In genomic region chr6:46848684-46849360, GRCh38 we compare ENCODE assay signal across 8 cellular contexts. TPM values are rescaled to one million over a fixed set of nuclear protein-coding genes. Genes with fewer than 3 reads are reported as not detected.
DNase-seq lines count a peak whose midpoint lies in the region; ATAC-seq and TF ChIP-seq lines count a peak whose summit lies in the region.

No MANE protein-coding gene starts in this region.

- no peak overlapping the region for H3K27ac Mint-ChIP-seq in CD8-positive, alpha-beta memory T cell
- H3K27ac Mint-ChIP-seq in naive thymus-derived CD8-positive, alpha-beta T cell = peak overlapping the region in 3 of 10 donors; percentile 65 to 74 (median 68)
- H3K27ac Mint-ChIP-seq in stimulated activated memory B cell treated with anti-CD40 and anti-IgM and Interleukin-4, amounts not matched to agents 10 μg/mL and 1 μg/mL and 100 μg/mL, for 72 hours = no peak overlapping the region

- no peak overlapping the region for H3K4me3 ChIP-seq in CD8-positive, alpha-beta memory T cell (ENCODE audit: low read length)
- H3K4me3 ChIP-seq in fibroblast of lung (replicated peaks in 1 of 4; ENCODE audit: control extremely low read depth in 1 of 4, insufficient read depth in 1 of 4, low read depth in 3 of 4, low read length in 4 of 4) = peak overlapping the region in 1 of 4 experiments; percentile 28

- H3K36me3 ChIP-seq in CD8-positive, alpha-beta memory T cell (ENCODE audit: insufficient read depth, low read length) = no peaks in the 10 kb centered on the region
- H3K36me3 ChIP-seq in fibroblast of lung (ENCODE audit: control insufficient read depth, insufficient read depth, low read length) = no peaks in the 10 kb centered on the region

- peak; percentile 85 for TF ChIP-seq CTCF in fibroblast of lung (conservative IDR thresholded peaks at IDR 0.05 in 1 of 2, IDR thresholded peaks at IDR 0.05 in 1 of 2; ENCODE audit: low read depth in 1 of 2, low read length in 2 of 2)

- no peaks in the 10 kb centered on the region for H3K79me2 ChIP-seq in fibroblast of lung (ENCODE audit: control insufficient read depth, insufficient read depth, low read length)

- CTCF ChIA-PET in CD8-positive, alpha-beta memory T cell (lab: Charles Lee) = no interaction called here

- peaks cover 0 to 2% (median 0%) of the 10 kb centered on the region in 3 donors for H3K36me3 Mint-ChIP-seq in CD8-positive, alpha-beta memory T cell
- H3K36me3 Mint-ChIP-seq in naive thymus-derived CD8-positive, alpha-beta T cell = no peaks in the 10 kb centered on the region
- no peaks in the 10 kb centered on the region for H3K36me3 Mint-ChIP-seq in stimulated activated memory B cell treated with anti-CD40 and anti-IgM and Interleukin-4, amounts not matched to agents 10 μg/mL and 1 μg/mL and 100 μg/mL, for 72 hours

- H3K4me1 Mint-ChIP-seq in CD8-positive, alpha-beta memory T cell = peaks cover 4 to 8% (median 6%) of the 10 kb centered on the region in 3 donors
- peaks cover 4 to 9% (median 6%) of the 10 kb centered on the region in 4 donors for H3K4me1 Mint-ChIP-seq in naive thymus-derived CD8-positive, alpha-beta T cell
- H3K4me1 Mint-ChIP-seq in stimulated activated memory B cell treated with anti-CD40 and anti-IgM and Interleukin-4, amounts not matched to agents 10 μg/mL and 1 μg/mL and 100 μg/mL, for 72 hours = peaks cover 14% of the 10 kb centered on the region

- no peaks in the 10 kb centered on the region for H3K9me3 ChIP-seq in CD8-positive, alpha-beta memory T cell (ENCODE audit: low read length)
- no peaks in the 10 kb centered on the region for H3K9me3 ChIP-seq in fibroblast of lung (ENCODE audit: control insufficient read depth, insufficient read depth, low read depth, low read length)

- peaks cover 0 to 33% of the 10 kb centered on the region in 2 donors for H3K27me3 Mint-ChIP-seq in CD8-positive, alpha-beta memory T cell
- peaks cover 12 to 29% (median 21%) of the 10 kb centered on the region in 5 donors for H3K27me3 Mint-ChIP-seq in naive thymus-derived CD8-positive, alpha-beta T cell
- H3K27me3 Mint-ChIP-seq in stimulated activated memory B cell treated with anti-CD40 and anti-IgM and Interleukin-4, amounts not matched to agents 10 μg/mL and 1 μg/mL and 100 μg/mL, for 72 hours = peaks cover 17% of the 10 kb centered on the region

- H3K4me3 Mint-ChIP-seq in CD8-positive, alpha-beta memory T cell = peak overlapping the region in 4 of 7 donors; percentile 43 to 86 (median 58)
- H3K4me3 Mint-ChIP-seq in naive thymus-derived CD8-positive, alpha-beta T cell = peak overlapping the region; percentile 23 to 74 (median 56)
- peak overlapping the region; percentile 40 for H3K4me3 Mint-ChIP-seq in stimulated activated memory B cell treated with anti-CD40 and anti-IgM and Interleukin-4, amounts not matched to agents 10 μg/mL and 1 μg/mL and 100 μg/mL, for 72 hours

- no peaks in the 10 kb centered on the region for H4K20me1 ChIP-seq in fibroblast of lung (ENCODE audit: control insufficient read depth, extremely low read depth, insufficient read depth, low read length)

- H3K9me3 Mint-ChIP-seq in CD8-positive, alpha-beta memory T cell = peaks cover 0 to 9% (median 4%) of the 10 kb centered on the region in 5 donors
- no peaks in the 10 kb centered on the region for H3K9me3 Mint-ChIP-seq in naive thymus-derived CD8-positive, alpha-beta T cell
- H3K9me3 Mint-ChIP-seq in stimulated activated memory B cell treated with anti-CD40 and anti-IgM and Interleukin-4, amounts not matched to agents 10 μg/mL and 1 μg/mL and 100 μg/mL, for 72 hours = peaks cover 3% of the 10 kb centered on the region

- no peak overlapping the region for H3K9ac ChIP-seq in fibroblast of lung (ENCODE audit: insufficient read depth, low read length)

- H3K4me1 ChIP-seq in CD8-positive, alpha-beta memory T cell (ENCODE audit: insufficient read depth, low read length) = no peaks in the 10 kb centered on the region
- H3K4me1 ChIP-seq in fibroblast of lung (ENCODE audit: control insufficient read depth, extremely low read depth, insufficient read depth, low read length) = no peaks in the 10 kb centered on the region

- no peaks in the 10 kb centered on the region for H3K27me3 ChIP-seq in CD8-positive, alpha-beta memory T cell (ENCODE audit: insufficient read depth, low read length, poor library complexity, severe bottlenecking)
- no peaks in the 10 kb centered on the region for H3K27me3 ChIP-seq in fibroblast of lung (ENCODE audit: control insufficient read depth, insufficient read depth, low read length)

- POLR2A ChIA-PET in CD8-positive, alpha-beta memory T cell (lab: Charles Lee) = no interaction called here
- POLR2A ChIA-PET in naive thymus-derived CD8-positive, alpha-beta T cell (lab: Charles Lee) = no interaction called here

- peak overlapping the region; percentile 64 for H2AFZ ChIP-seq in fibroblast of lung (ENCODE audit: low read length)

- no peak overlapping the region for H3K27ac ChIP-seq in CD8-positive, alpha-beta memory T cell (ENCODE audit: low read depth, low read length)
- H3K27ac ChIP-seq in fibroblast of lung (ENCODE audit: insufficient read depth, low read length) = no peak overlapping the region

- H3K4me2 ChIP-seq in fibroblast of lung (ENCODE audit: extremely low read depth, insufficient read depth, low read length) = peak overlapping the region; percentile 19

- DNase-seq in CD8-positive, alpha-beta memory T cell = peak; percentile 11 to 49 (median 26)
- DNase-seq in HT-29 (ENCODE audit: low spot score) = peak; percentile 93
- peak; percentile 78 for DNase-seq in OCI-M1 (lab: John Stamatoyannopoulos, UW)
- peak; percentile 73 to 83 for DNase-seq in activated T-cell treated with anti-CD3 and anti-CD28 coated beads, Interleukin-2, amount 50 U/mL, for 48 hours
- peak; percentile 67 to 70 for DNase-seq in fibroblast of lung (ENCODE audit: low read depth in 2 of 2)
- DNase-seq in naive thymus-derived CD8-positive, alpha-beta T cell = peak; percentile 15 to 67 (median 48)

- ATAC-seq in GM19463 (IDR thresholded peaks at IDR 0.05; ENCODE audit: unreplicated experiment) = peak; percentile 95
- peak; percentile 45 to 73 for ATAC-seq in naive thymus-derived CD8-positive, alpha-beta T cell
- ATAC-seq in stimulated activated memory B cell treated with anti-CD40 and anti-IgM and Interleukin-4, amounts not matched to agents 10 μg/mL and 1 μg/mL and 100 μg/mL, for 72 hours = peak; percentile 70

RNA-seq across cellular contexts. Expression of gene MEP1A, which starts 55.6 kb away (rescaled TPM):
- not detected for total RNA-seq in CD8-positive, alpha-beta memory T cell
- polyA plus RNA-seq in CD8-positive, alpha-beta memory T cell = not detected
- total RNA-seq in HT-29 (2014; rRNA removed; shearing (Covaris generic)) = 0.05 TPM in 1 of 2 replicates, not detected in the other
- total RNA-seq in fibroblast of lung = not detected in 2 replicates
- polyA plus RNA-seq in fibroblast of lung = not detected in 2 replicates
- not detected in 2 replicates for polyA plus RNA-seq in fibroblast of lung (2012)
- polyA minus RNA-seq in fibroblast of lung (ENCODE audit: low replicate concordance) = not detected in 2 replicates
- not detected for total RNA-seq in naive thymus-derived CD8-positive, alpha-beta T cell
- polyA plus RNA-seq in naive thymus-derived CD8-positive, alpha-beta T cell = not detected

Comparison
In these comparisons a context has a peak if more than half of its experiments do, and no peak if none do; other contexts are left out.
1. DNase-seq: peak in every context shown above with its lines; median percentile 93 in HT-29; 78 in OCI-M1; 78 in activated T-cell treated with anti-CD3 and anti-CD28 coated beads, Interleukin-2, amount 50 U/mL, for 48 hours; 68 in fibroblast of lung; 48 in naive thymus-derived CD8-positive, alpha-beta T cell; 26 in CD8-positive, alpha-beta memory T cell.